ENCODE assay signal across 14 cellular contexts in the genomic region with DNA sequence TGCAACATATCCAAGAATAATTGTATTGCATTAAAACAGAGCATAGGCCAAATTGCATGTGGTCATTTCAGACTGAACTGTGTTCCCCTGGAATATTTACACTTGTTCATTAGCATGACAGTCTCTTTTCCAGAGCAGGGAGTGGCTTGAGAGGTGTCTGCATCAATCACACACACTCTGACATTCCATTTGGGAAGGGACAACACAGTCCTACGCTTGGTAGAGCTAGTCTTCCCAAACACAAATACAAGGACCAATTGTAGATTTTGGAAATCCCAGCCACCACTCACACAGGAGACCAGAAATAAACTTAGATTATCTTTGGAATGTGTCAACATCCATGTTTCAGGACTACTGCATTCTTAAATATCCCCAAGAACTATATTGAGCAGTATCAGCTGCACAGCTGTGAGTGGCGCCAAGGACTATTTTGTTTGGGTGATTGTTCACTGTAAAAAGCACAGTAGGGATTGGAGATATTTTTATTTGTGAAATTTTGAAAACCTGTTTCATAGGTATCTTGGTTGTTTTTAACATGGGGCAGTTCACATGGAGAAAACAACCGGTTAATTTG.
DNase-seq lines count a peak whose midpoint lies in the region; ATAC-seq and TF ChIP-seq lines count a peak whose summit lies in the region.
"Had no signal": no experiment of that assay in that cellular context is flagged by ENCODE, and none has a peak within 500 bp of the region (broad histone marks: within the 10 kb centered on the region; RNA-seq: fewer than 3 reads in every experiment).

No MANE protein-coding gene starts in this region.

- H3K27me3 ChIP-seq in heart right ventricle (no peaks in the 10 kb centered on the region), mucosa of rectum (ENCODE audit: control insufficient read depth in 2 of 2, insufficient read depth in 2 of 2, low read length in 2 of 2) (no peaks in the 10 kb centered on the region)
- H3K27me3 ChIP-seq: BLaER1 had no signal

- peak; percentile 54 for ATAC-seq in Right ventricle myocardium superior (ENCODE audit: poor library complexity)
- ATAC-seq in heart right ventricle, result peak in 7 of 8 donors; percentile 30 to 73 (median 65)
- ATAC-seq in HG02970 (IDR thresholded peaks at IDR 0.05; ENCODE audit: low FRiP score, unreplicated experiment), result no peak
- ATAC-seq: HCT116 had no signal

- DNase-seq in Right ventricle myocardium superior (no peak), cardiac septum (ENCODE audit: low spot score) (no peak), heart right ventricle (no peak), NCI-H2171 treated with DMSO at 0.1 percent for 48 hours (lab: John Stamatoyannopoulos, UW) (no peak), nucleus accumbens (lab: John Stamatoyannopoulos, UW) (no peak)
- DNase-seq: 8988T; AML-193; CD8-positive, alpha-beta memory T cell; DMS 273 treated with DMSO at 0.1 percent for 48 hours; GM23248 had no signal

- H3K4me3 ChIP-seq in heart right ventricle (no peak overlapping the region), mucosa of rectum (ENCODE audit: low read length in 2 of 2) (no peak overlapping the region)
- H3K4me3 ChIP-seq: BLaER1, GM23248 had no signal

- no peak for TF ChIP-seq CTCF in heart right ventricle (IDR thresholded peaks at IDR 0.05)

- H3K4me1 ChIP-seq in heart right ventricle, result peaks cover 0 to 25% (median 9%) of the 10 kb centered on the region in 9 donors
- peaks cover 46 to 61% of the 10 kb centered on the region in 2 donors for H3K4me1 ChIP-seq in mucosa of rectum (ENCODE audit: control insufficient read depth in 2 of 2, insufficient read depth in 2 of 2, low read length in 2 of 2)

- no peaks in the 10 kb centered on the region for H3K9me3 ChIP-seq in heart right ventricle
- no peaks in the 10 kb centered on the region for H3K9me3 ChIP-seq in mucosa of rectum (ENCODE audit: control insufficient read depth in 2 of 2, low read length in 2 of 2)
- H3K9me3 ChIP-seq: BLaER1 had no signal

- H3K36me3 ChIP-seq in heart right ventricle (no peaks in the 10 kb centered on the region), mucosa of rectum (ENCODE audit: control insufficient read depth in 2 of 2, insufficient read depth in 2 of 2, low read length in 2 of 2) (no peaks in the 10 kb centered on the region)
- H3K36me3 ChIP-seq: BLaER1 had no signal

- no peak overlapping the region for H3K9ac ChIP-seq in mucosa of rectum (ENCODE audit: low read depth in 1 of 2, low read length in 2 of 2)
- H3K9ac ChIP-seq: BLaER1, GM23248 had no signal

- WGBS in heart right ventricle, 2 donors, result 37 to 54% methylated on average over 3 of the region's 3 CpGs

- intact Hi-C loops in Right ventricle myocardium superior (cut with DNase I), result no loop called here
- intact Hi-C loops in cardiac septum (cut with DNase I), result no loop called here
- intact Hi-C loops in heart right ventricle (cut with DNase I), result no loop called here

- H3K27ac ChIP-seq in heart right ventricle (peak overlapping the region in 4 of 10 donors; percentile 3 to 58 (median 22)), mucosa of rectum (ENCODE audit: low read depth in 2 of 2, low read length in 2 of 2) (peak overlapping the region; percentile 75 to 82)
- H3K27ac ChIP-seq: BLaER1, GM23248 had no signal
